ENCODE assay signal across 20 cellular contexts in the genomic region with DNA sequence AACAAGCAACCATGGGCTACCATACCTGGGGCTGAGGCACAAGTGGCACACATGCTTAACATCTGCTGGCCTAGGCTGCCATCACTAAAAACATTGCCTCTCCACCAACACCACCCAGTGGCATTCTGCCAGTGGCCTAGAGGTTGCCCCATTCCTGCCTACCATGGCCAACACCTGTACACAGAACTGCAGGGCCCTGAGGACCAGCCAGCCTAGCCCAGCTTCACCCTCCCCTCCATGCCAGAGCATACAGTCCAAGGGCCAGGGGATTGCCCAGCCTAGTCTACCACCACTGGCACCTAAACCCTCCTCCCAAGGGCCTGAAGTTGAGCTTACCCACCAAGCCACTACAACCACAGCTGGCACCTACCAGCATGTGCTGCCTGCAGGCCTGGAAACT.
"Had no signal": no experiment of that assay in that cellular context is flagged by ENCODE, and none has a peak within 500 bp of the region (broad histone marks: within the 10 kb centered on the region; RNA-seq: fewer than 3 reads in every experiment).

No MANE protein-coding gene starts in this region.

- DNase-seq: Karpas-422, KBM-7, MG63, NCI-H1092, NCI-H1105 treated with DMSO at 0.1 percent for 48 hours, NCI-H1417 treated with DMSO at 0.1 percent for 48 hours, NCI-H146, NCI-H1694 treated with DMSO at 0.1 percent for 48 hours, NCI-H1930, NCI-H2081, NCI-H2107, NCI-H2227 treated with DMSO at 0.1 percent for 48 hours, NCI-H524 treated with DMSO at 0.1 percent for 48 hours, NCI-H69, NCI-H774, Right ventricle myocardium superior, RPMI8226, SIG-M5 had no signal

- FAIRE-seq: HTR-8/SVneo, RCC 7860 had no signal
